In genomic region chr17:72465191-72466024, GRCh38 we compare ENCODE assay signal across 8 cellular contexts.
DNase-seq lines count a peak whose midpoint lies in the region; ATAC-seq lines count a peak whose summit lies in the region.

No MANE protein-coding gene starts in this region.

- peak; percentile 72 for DNase-seq in SK-MEL-5 (ENCODE audit: low read depth, low spot score)
- peak; percentile 52 to 85 for DNase-seq in left colon
- no peak for DNase-seq in epidermal melanocyte (ENCODE audit: insufficient read length, low spot score)
- DNase-seq in ecto neural progenitor cell (ENCODE audit: low spot score), result no peak

- intact Hi-C loops in left colon (cut with DNase I, micrococcal nuclease), result no loop called here

- in situ Hi-C loops in SK-MEL-5 (cut with HindIII; ENCODE audit: low pct_unique_long_range_greater_than_20kb, low sequenced_read_pairs), result no loop called here

- peak; percentile 36 for ATAC-seq in GM18499 (IDR thresholded peaks at IDR 0.05; ENCODE audit: insufficient read depth, unreplicated experiment)
- peak; percentile 37 for ATAC-seq in HG03060 (IDR thresholded peaks at IDR 0.05; ENCODE audit: low read depth, unreplicated experiment)
- ATAC-seq in left colon, result peak; percentile 70
- ATAC-seq in HG03469 (IDR thresholded peaks at IDR 0.05; ENCODE audit: unreplicated experiment), result no peak
- no peak for ATAC-seq in GM21367 (IDR thresholded peaks at IDR 0.05; ENCODE audit: unreplicated experiment)

Comparison
In these comparisons a context has a peak if more than half of its experiments do, and no peak if none do; other contexts are left out.
1. ATAC-seq: peak in GM18499 (single experiment), HG03060 (single experiment) and left colon (single experiment); none in HG03469 (single experiment) and GM21367 (single experiment).
2. DNase-seq: peak in SK-MEL-5 (single experiment) and left colon (2 of 2); none in epidermal melanocyte (single experiment) and ecto neural progenitor cell (single experiment).